Comparison of ENCODE assay signal across 20 cellular contexts in genomic region chr6:105774247-105774646, GRCh38.
A peak's percentile ranks its signal among the peaks of the same experiment; 100 is the strongest.
DNase-seq lines count a peak whose midpoint lies in the region; ATAC-seq lines count a peak whose summit lies in the region.
"Had no signal": no experiment of that assay in that cellular context is flagged by ENCODE, and none has a peak within 500 bp of the region (broad histone marks: within the 10 kb centered on the region; RNA-seq: fewer than 3 reads in every experiment).

No MANE protein-coding gene starts in this region.

- H3K4ac ChIP-seq in neuronal stem cell (ENCODE audit: low read length), result no peak overlapping the region

- no peak overlapping the region for H3K4me3 ChIP-seq in neuronal stem cell (ENCODE audit: low read length in 2 of 2)
- H3K4me3 ChIP-seq: GM23338, heart left ventricle, sigmoid colon had no signal

- H3K4me1 Mint-ChIP-seq in immature natural killer cell, result no peaks in the 10 kb centered on the region
- H3K4me1 Mint-ChIP-seq: GM23338, IgD-negative memory B cell, T-helper 17 cell had no signal

- H3K9ac ChIP-seq in neuronal stem cell (ENCODE audit: low read depth, low read length, poor library complexity), result no peak overlapping the region

- no peak overlapping the region for H3K27ac Mint-ChIP-seq in immature natural killer cell
- H3K27ac Mint-ChIP-seq: activated naive CD4-positive, alpha-beta T cell treated with anti-CD3 and anti-CD28 coated beads, Interleukin-2, amount 10 ng/mL, durations not matched to agents 7 days and 5 days; dendritic cell treated with granulocyte-macrophage colony-stimulating factor and Interleukin-4, amounts not matched to agents 40 ng/mL and 50 ng/mL, for 4 days; GM23338; IgD-negative memory B cell; T-helper 17 cell had no signal

- peaks cover 0 to 13% (median 11%) of the 10 kb centered on the region in 6 donors for H3K9me3 Mint-ChIP-seq in immature natural killer cell

- H2BK120ac ChIP-seq in neuronal stem cell (ENCODE audit: low read depth, low read length), result no peak overlapping the region

- H3K4me3 Mint-ChIP-seq in immature natural killer cell, result no peak overlapping the region
- H3K4me3 Mint-ChIP-seq: activated naive CD4-positive, alpha-beta T cell treated with anti-CD3 and anti-CD28 coated beads, Interleukin-2, amount 10 ng/mL, durations not matched to agents 7 days and 5 days; dendritic cell treated with granulocyte-macrophage colony-stimulating factor and Interleukin-4, amounts not matched to agents 40 ng/mL and 50 ng/mL, for 4 days; GM23338; IgD-negative memory B cell; T-helper 17 cell had no signal

- no peak overlapping the region for H3K14ac ChIP-seq in neuronal stem cell (ENCODE audit: low read length)

- peaks cover 0 to 5% (median 0%) of the 10 kb centered on the region in 3 donors for H3K36me3 Mint-ChIP-seq in immature natural killer cell

- H3K18ac ChIP-seq in neuronal stem cell (ENCODE audit: low read length), result no peak overlapping the region

- no peak for DNase-seq in HuH-7.5 (ENCODE audit: low spot score)
- no peak for DNase-seq in neuronal stem cell (ENCODE audit: low spot score)
- DNase-seq in immature natural killer cell, result no peak
- DNase-seq: ACHN; activated CD4-positive, CD25-positive, alpha-beta regulatory T cell; activated naive CD4-positive, alpha-beta T cell treated with anti-CD3 and anti-CD28 coated beads, Interleukin-2, amount 10 ng/mL, durations not matched to agents 7 days and 5 days; heart left ventricle; nucleus accumbens; SHP77; sigmoid colon; stimulated activated CD4-positive, alpha-beta T cell treated with anti-CD3 and anti-CD28 coated beads, Interleukin-4, amount 100 ng/mL, for 1 hour; T-helper 17 cell had no signal

- H2AK5ac ChIP-seq in neuronal stem cell (ENCODE audit: low read depth, low read length), result no peak overlapping the region

- H3K36me3 ChIP-seq in neuronal stem cell (replicated peaks in 1 of 2; ENCODE audit: control insufficient read depth in 2 of 2, insufficient read depth in 2 of 2, low read length in 2 of 2), result no peaks in the 10 kb centered on the region
- H3K36me3 ChIP-seq: heart left ventricle, sigmoid colon had no signal

- H3K79me1 ChIP-seq in neuronal stem cell (ENCODE audit: low read depth, low read length), result no peaks in the 10 kb centered on the region

- no CpG with 5 or more reads among the region's 1 CpG for WGBS in neuronal stem cell (ENCODE audit: extremely low coverage in 2 of 2, insufficient read length in 2 of 2, insufficient replicate concordance in 1 of 2), 2 donors

- no peak overlapping the region for H2AFZ ChIP-seq in neuronal stem cell (ENCODE audit: low read length)
- H2AFZ ChIP-seq: GM23338 had no signal

- no peak overlapping the region for H4K8ac ChIP-seq in neuronal stem cell (ENCODE audit: low read depth, low read length)

- no peaks in the 10 kb centered on the region for H3K4me1 ChIP-seq in neuronal stem cell (ENCODE audit: control insufficient read depth in 2 of 2, insufficient read depth in 1 of 2, low read depth in 1 of 2, low read length in 2 of 2)
- H3K4me1 ChIP-seq: heart left ventricle, sigmoid colon had no signal

- H2BK15ac ChIP-seq in neuronal stem cell (ENCODE audit: low read length), result no peak overlapping the region

- H2BK12ac ChIP-seq in neuronal stem cell (ENCODE audit: low read length), result no peak overlapping the region

- ATAC-seq in GM18517 (IDR thresholded peaks at IDR 0.05; ENCODE audit: unreplicated experiment) (peak; percentile 89), GM19468 (IDR thresholded peaks at IDR 0.05; ENCODE audit: extremely low read depth, unreplicated experiment) (peak; percentile 62), HG02852 (IDR thresholded peaks at IDR 0.05; ENCODE audit: unreplicated experiment) (peak; percentile 74), HG03432 (IDR thresholded peaks at IDR 0.05; ENCODE audit: unreplicated experiment) (peak; percentile 83), GM21717 (IDR thresholded peaks at IDR 0.05; ENCODE audit: unreplicated experiment) (no peak)
- ATAC-seq: GM23338, heart left ventricle, T-helper 17 cell had no signal

- peaks cover 0 to 2% of the 10 kb centered on the region in 2 donors for H3K9me3 ChIP-seq in neuronal stem cell (replicated peaks in 1 of 2; ENCODE audit: control insufficient read depth in 2 of 2, insufficient read depth in 1 of 2, low read depth in 1 of 2, low read length in 2 of 2)

- H3K27me3 ChIP-seq in neuronal stem cell (ENCODE audit: control insufficient read depth in 3 of 3, insufficient read depth in 3 of 3, low read depth in 1 of 3, low read length in 3 of 3), result no peaks in the 10 kb centered on the region
- H3K27me3 ChIP-seq: heart left ventricle, sigmoid colon had no signal

- H3K23ac ChIP-seq in neuronal stem cell (ENCODE audit: low read depth, low read length, poor library complexity), result no peak overlapping the region

- no peak overlapping the region for H4K91ac ChIP-seq in neuronal stem cell (ENCODE audit: low read depth, low read length, poor library complexity)

- no peak overlapping the region for H3K27ac ChIP-seq in neuronal stem cell (replicated peaks; ENCODE audit: low read length)
- H3K27ac ChIP-seq: heart left ventricle, sigmoid colon had no signal

- no peak overlapping the region for H3K4me2 ChIP-seq in neuronal stem cell (ENCODE audit: insufficient read depth, low read length, poor library complexity, severe bottlenecking)
- H3K4me2 ChIP-seq: GM23338 had no signal

- H3K27me3 Mint-ChIP-seq in immature natural killer cell (ENCODE audit: low read depth in 3 of 3), result peaks cover 0 to 6% (median 3%) of the 10 kb centered on the region in 3 donors
- H3K27me3 Mint-ChIP-seq: activated naive CD4-positive, alpha-beta T cell treated with anti-CD3 and anti-CD28 coated beads, Interleukin-2, amount 10 ng/mL, durations not matched to agents 7 days and 5 days; dendritic cell treated with granulocyte-macrophage colony-stimulating factor and Interleukin-4, amounts not matched to agents 40 ng/mL and 50 ng/mL, for 4 days; IgD-negative memory B cell; T-helper 17 cell had no signal

- no peak overlapping the region for H2BK5ac ChIP-seq in neuronal stem cell (ENCODE audit: low read length)
